Comparison of ENCODE assay signal across 7 cellular contexts in the genomic region with DNA sequence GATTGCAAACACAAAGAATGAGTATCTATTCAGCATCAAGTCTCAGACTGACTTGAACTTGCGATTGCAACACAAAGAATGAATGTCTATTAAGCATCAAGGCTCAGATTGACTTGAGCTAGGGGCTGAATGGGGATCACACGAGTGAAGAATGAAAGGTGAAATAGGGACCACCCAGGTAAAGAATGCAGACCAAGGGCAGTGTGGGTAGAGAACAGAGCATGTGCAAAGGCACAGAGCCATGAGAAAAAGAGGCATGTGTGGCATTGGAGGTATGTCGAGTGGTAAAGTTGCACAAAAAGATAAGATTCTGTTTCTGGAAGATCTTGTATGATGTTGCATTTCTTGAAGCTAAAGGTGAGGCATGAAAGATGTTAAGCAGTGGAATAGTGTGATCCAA.
"Had no signal": no experiment of that assay in that cellular context is flagged by ENCODE, and none has a peak within 500 bp of the region (broad histone marks: within the 10 kb centered on the region; RNA-seq: fewer than 3 reads in every experiment).

No MANE protein-coding gene starts in this region.

- DNase-seq: GDM1, GF-D8 had no signal

- FAIRE-seq: GM12878, GM12891, GM12892, GM18507, GM19239 had no signal

- H3K4me3 ChIP-seq: GM12878 had no signal

- ATAC-seq: GM12878 had no signal
